ENCODE assay signal across 13 cellular contexts in genomic region chr10:81875680-81876252, GRCh38. TPM values are rescaled to one million over a fixed set of nuclear protein-coding genes. Genes with fewer than 3 reads are reported as not detected.
A peak's percentile ranks its signal among the peaks of the same experiment; 100 is the strongest.
DNase-seq lines count a peak whose midpoint lies in the region; ATAC-seq, FAIRE-seq and TF ChIP-seq lines count a peak whose summit lies in the region.
"Had no signal": no experiment of that assay in that cellular context is flagged by ENCODE, and none has a peak within 500 bp of the region (broad histone marks: within the 10 kb centered on the region; RNA-seq: fewer than 3 reads in every experiment).

No MANE protein-coding gene starts in this region.

- CTCF ChIA-PET in A549 (lab: Yijun Ruan, JAX) = no interaction called here

- peaks cover 6% of the 10 kb centered on the region for H3K4me1 Mint-ChIP-seq in central memory CD8-positive, alpha-beta T cell
- peaks cover 15% of the 10 kb centered on the region for H3K4me1 Mint-ChIP-seq in mesothelial cell of epicardium

- no peaks in the 10 kb centered on the region for H3K36me3 Mint-ChIP-seq in central memory CD8-positive, alpha-beta T cell (ENCODE audit: insufficient read depth)
- H3K36me3 Mint-ChIP-seq in mesothelial cell of epicardium = no peaks in the 10 kb centered on the region

- H3K4me2 ChIP-seq in A549 = peak overlapping the region; percentile 75; the same call in 2 of the 3 replicates

- DNase-seq in A549 (ENCODE audit: low read depth in 1 of 2, low spot score in 1 of 2) (no peak), GM03348 (ENCODE audit: low spot score) (peak; percentile 5), mesothelial cell of epicardium (ENCODE audit: low spot score in 2 of 2, unreplicated experiment in 2 of 2) (no peak), CD1c-positive myeloid dendritic cell (ENCODE audit: extremely low spot score) (no peak)
- DNase-seq in central memory CD8-positive, alpha-beta T cell (ENCODE audit: low spot score in 2 of 2) = no peak
- DNase-seq: EL, MV-4-11 had no signal

- H3K9me3 ChIP-seq in A549 = no peaks in the 10 kb centered on the region

- peaks cover 39% of the 10 kb centered on the region for H3K27me3 Mint-ChIP-seq in central memory CD8-positive, alpha-beta T cell
- peaks cover 92% of the 10 kb centered on the region for H3K27me3 Mint-ChIP-seq in mesothelial cell of epicardium (ENCODE audit: low read depth)

- no peak for ATAC-seq in A549
- no peak for ATAC-seq in central memory CD8-positive, alpha-beta T cell (replicated peaks; ENCODE audit: extremely low read depth, poor library complexity, severe bottlenecking)
- ATAC-seq in GM21423 (IDR thresholded peaks at IDR 0.05; ENCODE audit: unreplicated experiment) = no peak
- ATAC-seq in GM19035 (IDR thresholded peaks at IDR 0.05; ENCODE audit: unreplicated experiment) = no peak
- no peak for ATAC-seq in HG03469 (IDR thresholded peaks at IDR 0.05; ENCODE audit: unreplicated experiment)

- TF ChIP-seq RAD21 in A549 (conservative IDR thresholded peaks at IDR 0.05 in 1 of 2, IDR thresholded peaks at IDR 0.05 in 1 of 2) = no peak

- WGBS in A549 (ENCODE audit: missing lambda C conversion rate) = 52% methylated on average over 26 of the region's 34 CpGs

- no peak for TF ChIP-seq POLR2A in A549 (IDR thresholded peaks at IDR 0.05; ENCODE audit: low read length)

- peak overlapping the region; percentile 28 for H3K4me3 Mint-ChIP-seq in central memory CD8-positive, alpha-beta T cell
- H3K4me3 Mint-ChIP-seq in mesothelial cell of epicardium = peak overlapping the region; percentile 60

- no peaks in the 10 kb centered on the region for H3K4me1 ChIP-seq in A549

- TF ChIP-seq EP300 in A549 (IDR thresholded peaks at IDR 0.05) = no peak

- no peak overlapping the region for H3K27ac Mint-ChIP-seq in central memory CD8-positive, alpha-beta T cell (ENCODE audit: low read depth)
- H3K27ac Mint-ChIP-seq in mesothelial cell of epicardium = no peak overlapping the region

- no peak overlapping the region for H3K27ac ChIP-seq in A549
- H3K27ac ChIP-seq: RWPE1 had no signal

- no peak overlapping the region; the same call in 2 of the 3 replicates for H3K4me3 ChIP-seq in A549

- FAIRE-seq in A549 (lab: Jason Lieb, UNC) = no peak
- FAIRE-seq: endometrium had no signal

- POLR2A ChIA-PET in A549 (lab: Yijun Ruan, JAX) = no interaction called here

- H3K9me3 Mint-ChIP-seq in central memory CD8-positive, alpha-beta T cell = peaks cover 10% of the 10 kb centered on the region
- no peaks in the 10 kb centered on the region for H3K9me3 Mint-ChIP-seq in mesothelial cell of epicardium

- TF ChIP-seq CTCF in A549 (IDR thresholded peaks at IDR 0.05) = no peak
- no peak for TF ChIP-seq CTCF in mesothelial cell of epicardium (IDR thresholded peaks at IDR 0.05; ENCODE audit: unreplicated experiment)

TF ChIP-seq in A549, 52 proteins besides CTCF, POLR2A, EP300 and RAD21:
- TF ChIP-seq POLR2AphosphoS2 (conservative IDR thresholded peaks at IDR 0.05; ENCODE audit: low read length) (no peak), ZFP36 (IDR thresholded peaks at IDR 0.05; ENCODE audit: borderline replicate concordance, partially characterized antibody) (peak; percentile 47)

RNA-seq across cellular contexts. Expression of gene NRG3, which starts 0.8 kb away (rescaled TPM):
- not detected in 2 replicates for polyA plus RNA-seq in A549 (2011; rRNA removed)
- polyA plus RNA-seq in A549 (2012; cell fraction: cytosol; rRNA removed) = not detected in 2 replicates
- not detected in 2 replicates for polyA plus RNA-seq in A549 (2012; cell fraction: nucleus; rRNA removed)
- polyA plus RNA-seq in A549 (2017; fragmentation: RNase III; extraction: RNeasy Plus Mini Kit Qiagen cat#74134 plus additional on column Dnase treatment) = not detected in 3 replicates
- polyA minus RNA-seq in A549 (2011; rRNA and poly(A)+ RNA removed) = not detected in 2 replicates
- 0.42 to 0.74 TPM (median 0.57 TPM) in 3 replicates for total RNA-seq in mesothelial cell of epicardium
- total RNA-seq: mononuclear cell had no signal
